Comparison of ENCODE assay signal across 1 cellular context in genomic region chr12:105716621-105717020, GRCh38.
TF ChIP-seq lines count a peak whose summit lies in the region.

No MANE protein-coding gene starts in this region.

TF ChIP-seq in GM23338, 12 proteins besides CTCF, POLR2A, EP300 and RAD21:
- TF ChIP-seq ZNF462 (CRISPR knock-in tag; IDR thresholded peaks at IDR 0.05) (no peak), JUNB (IDR thresholded peaks at IDR 0.05; ENCODE audit: unreplicated experiment) (no peak), EZH2phosphoT487 (IDR thresholded peaks at IDR 0.05; ENCODE audit: unreplicated experiment) (no peak), REST (IDR thresholded peaks at IDR 0.05; ENCODE audit: unreplicated experiment) (no peak), ETS1 (IDR thresholded peaks at IDR 0.05) (no peak), ZNF114 (CRISPR knock-in tag; IDR thresholded peaks at IDR 0.05) (no peak), ZNF331 (CRISPR knock-in tag; IDR thresholded peaks at IDR 0.05; ENCODE audit: low read depth) (no peak), POLR2AphosphoS5 (IDR thresholded peaks at IDR 0.05; ENCODE audit: low read depth) (no peak)
